13 cellular contexts compared by ENCODE assay signal in the genomic region with DNA sequence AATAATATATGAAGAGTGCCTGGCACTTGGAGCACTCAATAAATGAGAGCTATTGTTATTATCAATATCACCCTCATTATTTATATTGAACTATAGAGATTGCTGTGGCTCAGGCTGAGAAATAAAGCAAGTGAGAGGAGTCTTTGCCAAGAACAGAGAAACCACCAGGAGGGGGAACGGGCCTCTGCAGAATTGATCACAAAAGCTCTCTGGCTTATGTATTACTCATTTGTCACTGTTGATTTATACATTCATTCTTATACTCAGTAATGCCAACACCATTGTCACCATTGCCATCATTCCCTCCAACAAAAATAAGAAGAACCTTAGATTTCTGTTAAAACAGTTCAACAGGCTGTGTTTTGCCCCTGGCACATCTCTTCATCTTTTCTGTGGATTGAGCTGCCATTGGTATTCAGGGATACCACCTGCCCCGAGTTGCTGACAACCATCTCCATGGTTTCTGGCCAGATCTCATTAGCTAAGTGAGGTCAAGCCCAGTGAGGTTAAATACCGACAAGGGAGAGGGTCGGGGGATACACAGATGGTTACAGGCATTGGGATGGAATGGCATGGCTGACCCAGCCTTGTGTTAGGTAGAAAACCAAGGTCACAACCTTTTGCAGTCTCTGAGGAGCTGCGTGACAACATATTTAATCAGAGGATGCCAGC. TPM values are rescaled to one million over a fixed set of nuclear protein-coding genes. Genes with fewer than 3 reads are reported as not detected.
DNase-seq lines count a peak whose midpoint lies in the region; ATAC-seq and TF ChIP-seq lines count a peak whose summit lies in the region.
"Had no signal": no experiment of that assay in that cellular context is flagged by ENCODE, and none has a peak within 500 bp of the region (broad histone marks: within the 10 kb centered on the region; RNA-seq: fewer than 3 reads in every experiment).

No MANE protein-coding gene starts in this region.

- intact Hi-C loops in activated naive CD4-positive, alpha-beta T cell treated with anti-CD3 and anti-CD28 coated beads for 36 hours (cut with micrococcal nuclease), result loop anchor here (1.0 to 10.0 kb wide), 12 partner anchors 9 to 1208 kb away; a partner anchor contains a TSS

- H3K4me3 ChIP-seq in SK-N-SH (ENCODE audit: low read depth in 2 of 2, low read length in 1 of 2) (no peak overlapping the region), MM.1S (ENCODE audit: low read length) (no peak overlapping the region), MG63 (no peak overlapping the region)
- H3K4me3 ChIP-seq: upper lobe of left lung had no signal

- H3K27me3 ChIP-seq in SK-N-SH (ENCODE audit: insufficient read depth) (no peaks in the 10 kb centered on the region), MM.1S (replicated peaks; ENCODE audit: insufficient read depth, low read length) (no peaks in the 10 kb centered on the region), MG63 (no peaks in the 10 kb centered on the region)
- H3K27me3 ChIP-seq: upper lobe of left lung had no signal

- H2AFZ ChIP-seq in SK-N-SH (ENCODE audit: low read depth), result no peak overlapping the region
- H2AFZ ChIP-seq in MM.1S (ENCODE audit: low read length), result no peak overlapping the region

- H3K4me2 ChIP-seq in SK-N-SH, result no peak overlapping the region
- peak overlapping the region; percentile 83; the same call in 1 of the 2 replicates for H3K4me2 ChIP-seq in MM.1S (ENCODE audit: low read depth, low read length)

- H3K36me3 Mint-ChIP-seq in activated naive CD4-positive, alpha-beta T cell treated with anti-CD3 and anti-CD28 coated beads for 36 hours (ENCODE audit: low read depth), result no peaks in the 10 kb centered on the region

- no peak overlapping the region for H3K4me3 Mint-ChIP-seq in activated naive CD4-positive, alpha-beta T cell treated with anti-CD3 and anti-CD28 coated beads for 36 hours

- TF ChIP-seq RAD21 in SK-N-SH (IDR thresholded peaks at IDR 0.05; ENCODE audit: low read length), result no peak

- no peak for ATAC-seq in SK-N-SH treated with all-trans-retinoic acid at 6 μM for 48 hours
- ATAC-seq: left cardiac atrium, sciatic nerve had no signal

- WGBS in SK-N-SH (ENCODE audit: low lambda C conversion rate), result 35% methylated on average over 4 of the region's 5 CpGs

- H3K4me1 Mint-ChIP-seq in activated naive CD4-positive, alpha-beta T cell treated with anti-CD3 and anti-CD28 coated beads for 36 hours (ENCODE audit: low read depth), result peaks cover 82% of the 10 kb centered on the region

- H3K79me2 ChIP-seq in SK-N-SH (ENCODE audit: insufficient read depth) (no peaks in the 10 kb centered on the region), MM.1S (ENCODE audit: low read length) (no peaks in the 10 kb centered on the region)

- no peaks in the 10 kb centered on the region for H3K9me3 Mint-ChIP-seq in activated naive CD4-positive, alpha-beta T cell treated with anti-CD3 and anti-CD28 coated beads for 36 hours

- POLR2A ChIA-PET in SK-N-SH (lab: Yijun Ruan, JAX), result no interaction called here

- H3K4me1 ChIP-seq in SK-N-SH (ENCODE audit: control insufficient read depth in 1 of 2, insufficient read depth in 2 of 2, low read depth in 1 of 2, low read length in 1 of 2), result peaks cover 3 to 63% of the 10 kb centered on the region in 2 experiments; a peak in 3 of 4 replicates
- H3K4me1 ChIP-seq in MM.1S (ENCODE audit: low read length), result peaks cover 34% of the 10 kb centered on the region

- H3K27me3 Mint-ChIP-seq in activated naive CD4-positive, alpha-beta T cell treated with anti-CD3 and anti-CD28 coated beads for 36 hours (ENCODE audit: low read depth), result peaks cover 2% of the 10 kb centered on the region

- no peak overlapping the region for H3K9ac ChIP-seq in SK-N-SH
- H3K9ac ChIP-seq in MM.1S (ENCODE audit: low read length), result no peak overlapping the region

- DNase-seq in SK-N-SH (peak; percentile 39), MM.1S (no peak), DMS114 treated with DMSO at 0.1 percent for 48 hours (lab: John Stamatoyannopoulos, UW; ENCODE audit: unreplicated experiment) (no peak), MG63 (no peak), NCI-H2029 (lab: John Stamatoyannopoulos, UW) (no peak)
- DNase-seq in activated naive CD4-positive, alpha-beta T cell treated with anti-CD3 and anti-CD28 coated beads for 36 hours, result peak; percentile 85
- DNase-seq in stimulated activated CD4-positive, alpha-beta T cell treated with anti-CD3 and anti-CD28 coated beads, Interleukin-2, amount 100 ng/mL, for 24 hours, result peak; percentile 52 to 59
- DNase-seq: Calu3, KG1, left cardiac atrium, upper lobe of left lung had no signal

- no peaks in the 10 kb centered on the region for H3K9me2 ChIP-seq in SK-N-SH
- H3K9me2 ChIP-seq in MM.1S (replicated peaks; ENCODE audit: insufficient read depth, low read length), result no peaks in the 10 kb centered on the region

- H3F3A ChIP-seq in SK-N-SH (replicated peaks; ENCODE audit: insufficient read depth) (peaks cover 19% of the 10 kb centered on the region), MM.1S (ENCODE audit: insufficient read depth, low read length) (peaks cover 17% of the 10 kb centered on the region)

- H3K36me3 ChIP-seq in SK-N-SH (replicated peaks in 1 of 2; ENCODE audit: control insufficient read depth in 1 of 2, insufficient read depth in 2 of 2, low read length in 1 of 2) (no peaks in the 10 kb centered on the region), MM.1S (replicated peaks; ENCODE audit: insufficient read depth, low read length) (no peaks in the 10 kb centered on the region), MG63 (no peaks in the 10 kb centered on the region)
- H3K36me3 ChIP-seq: upper lobe of left lung had no signal

- H3K27ac Mint-ChIP-seq in activated naive CD4-positive, alpha-beta T cell treated with anti-CD3 and anti-CD28 coated beads for 36 hours, result peak overlapping the region; percentile 92

- H3K9me3 ChIP-seq in SK-N-SH (no peaks in the 10 kb centered on the region), MM.1S (replicated peaks; ENCODE audit: insufficient read depth, low read length) (no peaks in the 10 kb centered on the region), MG63 (no peaks in the 10 kb centered on the region)
- H3K9me3 ChIP-seq: upper lobe of left lung had no signal

- H4K20me1 ChIP-seq in SK-N-SH (ENCODE audit: insufficient read depth) (no peaks in the 10 kb centered on the region), MM.1S (ENCODE audit: insufficient read depth, low read length) (no peaks in the 10 kb centered on the region)

- CTCF ChIA-PET in SK-N-SH (lab: Yijun Ruan, JAX), result interaction anchor here (1.7 to 2.0 kb wide), 2 partner anchors 21 to 87 kb away, joined by 7 to 11 read pairs; a partner anchor contains a TSS
- CTCF ChIA-PET in activated naive CD4-positive, alpha-beta T cell treated with anti-CD3 and anti-CD28 coated beads for 36 hours (lab: Charles Lee), result interaction anchor here (0.5 to 9.7 kb wide), 13 partner anchors 10 to 99 kb away, joined by 3 to 84 read pairs (median 5); a partner anchor contains a TSS

- no peak for TF ChIP-seq CTCF in SK-N-SH (IDR thresholded peaks at IDR 0.05)
- TF ChIP-seq CTCF in MM.1S (IDR thresholded peaks at IDR 0.05; ENCODE audit: low read length), result no peak

- H3K27ac ChIP-seq in SK-N-SH (ENCODE audit: low read depth in 2 of 2, low read length in 1 of 2), result no peak overlapping the region
- peak overlapping the region; percentile 91; the same call in 1 of the 2 replicates for H3K27ac ChIP-seq in MM.1S (ENCODE audit: low read length)

- no peak for TF ChIP-seq EP300 in SK-N-SH (IDR thresholded peaks at IDR 0.05; ENCODE audit: borderline replicate concordance in 1 of 2, low read depth in 1 of 2, low read length in 1 of 2)

TF ChIP-seq in SK-N-SH, 30 proteins besides CTCF, POLR2A, EP300 and RAD21 (continues in another document):
- TF ChIP-seq GATA2 (CRISPR knock-in tag; IDR thresholded peaks at IDR 0.05), result peak; percentile 35; the same call in 1 of the 2 replicates

TF ChIP-seq in SK-N-SH treated with all-trans-retinoic acid at 6 μM for 48 hours, 23 proteins besides CTCF, POLR2A, EP300 and RAD21:
- TF ChIP-seq, protein P1, sequence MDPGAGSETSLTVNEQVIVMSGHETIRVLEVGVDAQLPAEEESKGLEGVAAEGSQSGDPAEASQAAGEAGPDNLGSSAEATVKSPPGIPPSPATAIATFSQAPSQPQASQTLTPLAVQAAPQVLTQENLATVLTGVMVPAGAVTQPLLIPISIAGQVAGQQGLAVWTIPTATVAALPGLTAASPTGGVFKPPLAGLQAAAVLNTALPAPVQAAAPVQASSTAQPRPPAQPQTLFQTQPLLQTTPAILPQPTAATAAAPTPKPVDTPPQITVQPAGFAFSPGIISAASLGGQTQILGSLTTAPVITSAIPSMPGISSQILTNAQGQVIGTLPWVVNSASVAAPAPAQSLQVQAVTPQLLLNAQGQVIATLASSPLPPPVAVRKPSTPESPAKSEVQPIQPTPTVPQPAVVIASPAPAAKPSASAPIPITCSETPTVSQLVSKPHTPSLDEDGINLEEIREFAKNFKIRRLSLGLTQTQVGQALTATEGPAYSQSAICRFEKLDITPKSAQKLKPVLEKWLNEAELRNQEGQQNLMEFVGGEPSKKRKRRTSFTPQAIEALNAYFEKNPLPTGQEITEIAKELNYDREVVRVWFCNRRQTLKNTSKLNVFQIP (CRISPR knock-in tag; IDR thresholded peaks at IDR 0.05; ENCODE audit: borderline replicate concordance, low read depth), result no peak
- no peak for TF ChIP-seq CSDC2 (CRISPR knock-in tag; IDR thresholded peaks at IDR 0.05)

RNA-seq across cellular contexts. Expression of a gene that starts 21.8 kb away (rescaled TPM):
- polyA plus RNA-seq in SK-N-SH (2012; rRNA removed), result 9.4 and 13.6 TPM in 2 replicates
- polyA plus RNA-seq in SK-N-SH (2012; cell fraction: cytosol; rRNA removed), result 9.1 and 10.1 TPM in 2 replicates
- polyA plus RNA-seq in SK-N-SH (2012; cell fraction: nucleus; rRNA removed), result 21.1 and 30.6 TPM in 2 replicates
- 10 to 100 TPM; 51.9 to 63.1 TPM for total RNA-seq in activated naive CD4-positive, alpha-beta T cell treated with anti-CD3 and anti-CD28 coated beads for 36 hours
- 25.4 TPM in 2 replicates for total RNA-seq in MG63 (2014; rRNA removed; shearing (Covaris generic); ENCODE audit: low replicate concordance)

Comparison
In these comparisons a context has a peak if more than half of its experiments do, and no peak if none do; other contexts are left out.
1. DNase-seq: peak in SK-N-SH (single experiment), activated naive CD4-positive, alpha-beta T cell treated with anti-CD3 and anti-CD28 coated beads for 36 hours (single experiment) and stimulated activated CD4-positive, alpha-beta T cell treated with anti-CD3 and anti-CD28 coated beads, Interleukin-2, amount 100 ng/mL, for 24 hours (2 of 2); none in MM.1S (single experiment), DMS114 treated with DMSO at 0.1 percent for 48 hours (single experiment), MG63 (single experiment) and NCI-H2029 (single experiment).